17 cellular contexts compared by ENCODE assay signal in genomic region chr7:36605261-36605660, GRCh38.
DNase-seq lines count a peak whose midpoint lies in the region; ATAC-seq and TF ChIP-seq lines count a peak whose summit lies in the region.
"Had no signal": no experiment of that assay in that cellular context is flagged by ENCODE, and none has a peak within 500 bp of the region (broad histone marks: within the 10 kb centered on the region; RNA-seq: fewer than 3 reads in every experiment).

No MANE protein-coding gene starts in this region.

- peaks cover 77% of the 10 kb centered on the region for H3K4me1 Mint-ChIP-seq in CD8-positive, alpha-beta T cell (ENCODE audit: low read depth)
- peaks cover 9 to 67% of the 10 kb centered on the region in 2 donors for H3K4me1 Mint-ChIP-seq in effector memory CD8-positive, alpha-beta T cell (ENCODE audit: low read depth in 2 of 2)
- peaks cover 53 to 57% of the 10 kb centered on the region in 2 donors for H3K4me1 Mint-ChIP-seq in natural killer cell

- POLR2A ChIA-PET in CD8-positive, alpha-beta T cell (lab: Charles Lee), result interaction anchor here (1.0 kb wide), 1 partner anchor 43 kb away, joined by 5 read pairs; no protein-coding TSS in a partner anchor

- peak overlapping the region; percentile 91 for H3K27ac Mint-ChIP-seq in CD8-positive, alpha-beta T cell
- H3K27ac Mint-ChIP-seq in effector memory CD8-positive, alpha-beta T cell, result peak overlapping the region; percentile 80 to 92
- peak overlapping the region; percentile 83 to 91 for H3K27ac Mint-ChIP-seq in natural killer cell
- H3K27ac Mint-ChIP-seq: dendritic cell treated with granulocyte-macrophage colony-stimulating factor and Interleukin-4, amounts not matched to agents 40 ng/mL and 50 ng/mL, for 4 days; memory B cell had no signal

- peak overlapping the region; percentile 30 for H3K4me3 Mint-ChIP-seq in CD8-positive, alpha-beta T cell
- no peak overlapping the region for H3K4me3 Mint-ChIP-seq in effector memory CD8-positive, alpha-beta T cell
- H3K4me3 Mint-ChIP-seq in natural killer cell, result no peak overlapping the region
- H3K4me3 Mint-ChIP-seq: dendritic cell treated with granulocyte-macrophage colony-stimulating factor and Interleukin-4, amounts not matched to agents 40 ng/mL and 50 ng/mL, for 4 days; memory B cell had no signal

- no peak for TF ChIP-seq CTCF in CD8-positive, alpha-beta T cell (IDR thresholded peaks at IDR 0.05)
- TF ChIP-seq CTCF in natural killer cell (IDR thresholded peaks at IDR 0.05), result no peak

- H3K36me3 ChIP-seq in CD8-positive, alpha-beta T cell (ENCODE audit: insufficient read depth, low read length), result no peaks in the 10 kb centered on the region
- H3K36me3 ChIP-seq in MG63 (no peaks in the 10 kb centered on the region), HAP-1 (replicated peaks) (no peaks in the 10 kb centered on the region)
- H3K36me3 ChIP-seq: adrenal gland had no signal

- DNase-seq in CD8-positive, alpha-beta T cell, result no peak
- DNase-seq in NCI-H226, result peak; percentile 81
- no peak for DNase-seq in effector memory CD8-positive, alpha-beta T cell
- DNase-seq in natural killer cell, result no peak
- DNase-seq in NCI-H187 (lab: John Stamatoyannopoulos, UW), result no peak
- DNase-seq in MG63, result no peak
- no peak for DNase-seq in HAP-1 (ENCODE audit: low spot score in 2 of 2)
- DNase-seq: activated CD4-positive, alpha-beta T cell treated with anti-CD3 and anti-CD28 coated beads for 1 hour; adrenal gland; MM.1S; NCI-H2227 treated with DMSO at 0.1 percent for 48 hours; SW 1271; testis had no signal

- peaks cover 29% of the 10 kb centered on the region for H3K36me3 Mint-ChIP-seq in CD8-positive, alpha-beta T cell
- H3K36me3 Mint-ChIP-seq in effector memory CD8-positive, alpha-beta T cell (ENCODE audit: insufficient read depth), result peaks cover 43% of the 10 kb centered on the region
- H3K36me3 Mint-ChIP-seq in natural killer cell, result peaks cover 15% of the 10 kb centered on the region

- peaks cover 44% of the 10 kb centered on the region for H3K4me1 ChIP-seq in CD8-positive, alpha-beta T cell (ENCODE audit: insufficient read depth, low read length)
- peaks cover 6% of the 10 kb centered on the region; the same call in 1 of the 2 replicates for H3K4me1 ChIP-seq in HAP-1
- H3K4me1 ChIP-seq: adrenal gland, parathyroid adenoma, testis had no signal

- no peaks in the 10 kb centered on the region for H3K27me3 ChIP-seq in CD8-positive, alpha-beta T cell (ENCODE audit: insufficient read depth, low read length)
- H3K27me3 ChIP-seq in MG63 (no peaks in the 10 kb centered on the region), HAP-1 (ENCODE audit: low read depth) (0 out of 2 replicates have a peak, but pooled peaks cover 2% of the 10 kb centered on the region)
- H3K27me3 ChIP-seq: adrenal gland, testis had no signal

- intact Hi-C loops in CD8-positive, alpha-beta T cell (cut with DNase I, micrococcal nuclease), result loop anchor here in 1 of 2 experiments (5.0 kb wide), 2 partner anchors 33 to 57 kb away; no protein-coding TSS in a partner anchor
- intact Hi-C loops in natural killer cell (cut with micrococcal nuclease), result no loop called here

- in situ Hi-C loops in HAP-1 (cut with MboI; ENCODE audit: low sequenced_read_pairs), result no loop called here

- no peaks in the 10 kb centered on the region for H3K9me3 ChIP-seq in CD8-positive, alpha-beta T cell (ENCODE audit: low read length)
- H3K9me3 ChIP-seq in MG63 (no peaks in the 10 kb centered on the region), HAP-1 (no peaks in the 10 kb centered on the region)
- H3K9me3 ChIP-seq: adrenal gland, testis had no signal

- H3K27ac ChIP-seq in CD8-positive, alpha-beta T cell (ENCODE audit: low read depth, low read length), result no peak overlapping the region
- H3K27ac ChIP-seq: adrenal gland, parathyroid adenoma, testis had no signal

- ATAC-seq in CD8-positive, alpha-beta T cell, result no peak
- no peak for ATAC-seq in effector memory CD8-positive, alpha-beta T cell (replicated peaks)
- ATAC-seq in natural killer cell (no peak), GM18858 (IDR thresholded peaks at IDR 0.05; ENCODE audit: unreplicated experiment) (no peak)

- H3K27me3 Mint-ChIP-seq in CD8-positive, alpha-beta T cell (ENCODE audit: low read depth), result no peaks in the 10 kb centered on the region
- H3K27me3 Mint-ChIP-seq in effector memory CD8-positive, alpha-beta T cell, result no peaks in the 10 kb centered on the region
- no peaks in the 10 kb centered on the region for H3K27me3 Mint-ChIP-seq in natural killer cell (ENCODE audit: low read depth in 2 of 2)
- H3K27me3 Mint-ChIP-seq: dendritic cell treated with granulocyte-macrophage colony-stimulating factor and Interleukin-4, amounts not matched to agents 40 ng/mL and 50 ng/mL, for 4 days had no signal

- no peak overlapping the region for H3K4me3 ChIP-seq in CD8-positive, alpha-beta T cell (ENCODE audit: low read depth, low read length)
- no peak overlapping the region for H3K4me3 ChIP-seq in MG63
- no peak overlapping the region for H3K4me3 ChIP-seq in HAP-1
- H3K4me3 ChIP-seq: adrenal gland, testis had no signal

- H3K9me3 Mint-ChIP-seq in CD8-positive, alpha-beta T cell, result no peaks in the 10 kb centered on the region
- no peaks in the 10 kb centered on the region for H3K9me3 Mint-ChIP-seq in effector memory CD8-positive, alpha-beta T cell
- no peaks in the 10 kb centered on the region for H3K9me3 Mint-ChIP-seq in natural killer cell
- H3K9me3 Mint-ChIP-seq: dendritic cell treated with granulocyte-macrophage colony-stimulating factor and Interleukin-4, amounts not matched to agents 40 ng/mL and 50 ng/mL, for 4 days; memory B cell had no signal

- CTCF ChIA-PET in CD8-positive, alpha-beta T cell (lab: Charles Lee), result interaction anchor here (0.6 to 1.1 kb wide), 4 partner anchors 11 to 115 kb away, joined by 3 to 4 read pairs (median 3); no protein-coding TSS in a partner anchor
